ENCODE assay signal across 22 cellular contexts in genomic region chr4:76622717-76623116, GRCh38.
DNase-seq lines count a peak whose midpoint lies in the region; ATAC-seq and TF ChIP-seq lines count a peak whose summit lies in the region.
"Had no signal": no experiment of that assay in that cellular context is flagged by ENCODE, and none has a peak within 500 bp of the region (broad histone marks: within the 10 kb centered on the region; RNA-seq: fewer than 3 reads in every experiment).

No MANE protein-coding gene starts in this region.

- H3K79me2 ChIP-seq in neural progenitor cell (ENCODE audit: low read depth) = no peaks in the 10 kb centered on the region

- no peak for TF ChIP-seq CTCF in 22Rv1 (IDR thresholded peaks at IDR 0.05)
- TF ChIP-seq CTCF in RWPE2 (IDR thresholded peaks at IDR 0.05; ENCODE audit: poor library complexity, severe bottlenecking) = no peak
- no peak for TF ChIP-seq CTCF in esophagus squamous epithelium (IDR thresholded peaks at IDR 0.05)
- TF ChIP-seq CTCF in neural progenitor cell (IDR thresholded peaks at IDR 0.05) = no peak
- TF ChIP-seq CTCF in foreskin keratinocyte (conservative IDR thresholded peaks at IDR 0.05) = no peak

- intact Hi-C loops in esophagus squamous epithelium (cut with DNase I) = no loop called here

- no peaks in the 10 kb centered on the region for H3K27me3 Mint-ChIP-seq in neural progenitor cell (ENCODE audit: insufficient read depth, low read depth)

- DNase-seq in RWPE2 (ENCODE audit: low spot score) (no peak), esophagus squamous epithelium (lab: John Stamatoyannopoulos, UW) (no peak), neural progenitor cell (ENCODE audit: low spot score) (no peak), foreskin keratinocyte (no peak), NCI-H2171 treated with DMSO at 0.1 percent for 48 hours (lab: John Stamatoyannopoulos, UW) (no peak), HPDE6-E6E7 (ENCODE audit: extremely low spot score) (no peak)
- DNase-seq in stimulated activated CD4-positive, alpha-beta T cell treated with anti-CD3 and anti-CD28 coated beads, Interleukin-2, amount 100 ng/mL, for 24 hours = no peak
- DNase-seq: activated effector memory CD4-positive, alpha-beta T cell treated with Interleukin-2 at 50 U/mL for 16 hours; amniotic stem cell; CD4-positive, CD25-positive, alpha-beta regulatory T cell; glutamatergic neuron; NCI-H1436 treated with DMSO at 0.1 percent for 48 hours; NCI-H345; ovary; SHP77; T-helper 2 cell had no signal

- H3K4me3 ChIP-seq in RWPE2 (ENCODE audit: severe bottlenecking) (no peak overlapping the region), esophagus squamous epithelium (no peak overlapping the region), neural progenitor cell (no peak overlapping the region)
- H3K4me3 ChIP-seq: GM12878, ovary, skin epidermis, vagina had no signal

- no peak overlapping the region for H3K4me2 ChIP-seq in neural progenitor cell

- TF ChIP-seq POLR2A in esophagus squamous epithelium (IDR thresholded peaks at IDR 0.05) = no peak

- H3K27ac ChIP-seq in 22Rv1 = peak overlapping the region; percentile 40
- H3K27ac ChIP-seq in RWPE2 (ENCODE audit: poor library complexity, severe bottlenecking) = peak overlapping the region; percentile 73
- H3K27ac ChIP-seq in esophagus squamous epithelium = peak overlapping the region; percentile 11 to 72 (median 59)
- no peak overlapping the region for H3K27ac ChIP-seq in neural progenitor cell
- no peak overlapping the region for H3K27ac ChIP-seq in foreskin keratinocyte
- H3K27ac ChIP-seq: skin epidermis, vagina had no signal

- no peak overlapping the region for H2AFZ ChIP-seq in neural progenitor cell (replicated peaks)

- peak overlapping the region; percentile 2 for H3K27ac Mint-ChIP-seq in neural progenitor cell
- H3K27ac Mint-ChIP-seq: CD4-positive, CD25-positive, alpha-beta regulatory T cell; stimulated activated memory B cell treated with anti-CD40 and anti-IgM and Interleukin-4, amounts not matched to agents 10 μg/mL and 1 μg/mL and 100 μg/mL, for 72 hours had no signal

- H3K9me3 ChIP-seq in RWPE2 (ENCODE audit: severe bottlenecking) = no peaks in the 10 kb centered on the region
- H3K9me3 ChIP-seq in esophagus squamous epithelium = no peaks in the 10 kb centered on the region
- no peaks in the 10 kb centered on the region for H3K9me3 ChIP-seq in neural progenitor cell (ENCODE audit: low read depth)
- H3K9me3 ChIP-seq: ovary, vagina had no signal

- H3K4me3 Mint-ChIP-seq in neural progenitor cell = no peak overlapping the region
- H3K4me3 Mint-ChIP-seq: CD4-positive, CD25-positive, alpha-beta regulatory T cell; stimulated activated memory B cell treated with anti-CD40 and anti-IgM and Interleukin-4, amounts not matched to agents 10 μg/mL and 1 μg/mL and 100 μg/mL, for 72 hours had no signal

- peaks cover 5% of the 10 kb centered on the region for H3K36me3 Mint-ChIP-seq in neural progenitor cell
- H3K36me3 Mint-ChIP-seq: CD4-positive, CD25-positive, alpha-beta regulatory T cell; stimulated activated memory B cell treated with anti-CD40 and anti-IgM and Interleukin-4, amounts not matched to agents 10 μg/mL and 1 μg/mL and 100 μg/mL, for 72 hours had no signal

- peaks cover 5% of the 10 kb centered on the region for H3F3A ChIP-seq in neural progenitor cell (ENCODE audit: low read depth)

- H3K4me1 Mint-ChIP-seq in neural progenitor cell = peaks cover 60% of the 10 kb centered on the region
- H3K4me1 Mint-ChIP-seq: CD4-positive, CD25-positive, alpha-beta regulatory T cell; stimulated activated memory B cell treated with anti-CD40 and anti-IgM and Interleukin-4, amounts not matched to agents 10 μg/mL and 1 μg/mL and 100 μg/mL, for 72 hours had no signal

- no peak for ATAC-seq in RWPE2 (ENCODE audit: low read depth)
- ATAC-seq in foreskin keratinocyte = no peak
- ATAC-seq: activated CD4-positive, CD25-positive, alpha-beta regulatory T cell treated with anti-CD3 and anti-CD28 coated beads, Interleukin-2, amount 50 U/mL, for 24 hours; GM12878; stimulated activated memory B cell treated with anti-CD40 and anti-IgM and Interleukin-4, amounts not matched to agents 10 μg/mL and 1 μg/mL and 100 μg/mL, for 72 hours had no signal

- no peaks in the 10 kb centered on the region for H3K9me3 Mint-ChIP-seq in neural progenitor cell

- H3K4me1 ChIP-seq in RWPE2 (ENCODE audit: insufficient read depth, poor library complexity, severe bottlenecking) (peaks cover 27% of the 10 kb centered on the region), esophagus squamous epithelium (peaks cover 0 to 48% (median 7%) of the 10 kb centered on the region in 3 donors), neural progenitor cell (peaks cover 17% of the 10 kb centered on the region), foreskin keratinocyte (peaks cover 9% of the 10 kb centered on the region)

- H3K36me3 ChIP-seq in RWPE2 (ENCODE audit: low read depth) (no peaks in the 10 kb centered on the region), esophagus squamous epithelium (no peaks in the 10 kb centered on the region), neural progenitor cell (no peaks in the 10 kb centered on the region)
- H3K36me3 ChIP-seq: ovary, vagina had no signal

- H3K27me3 ChIP-seq in RWPE2 (ENCODE audit: insufficient read depth, poor library complexity, severe bottlenecking) (no peaks in the 10 kb centered on the region), esophagus squamous epithelium (no peaks in the 10 kb centered on the region), neural progenitor cell (no peaks in the 10 kb centered on the region), foreskin keratinocyte (no peaks in the 10 kb centered on the region)
- H3K27me3 ChIP-seq: ovary, vagina had no signal

- peaks cover 35% of the 10 kb centered on the region for H4K20me1 ChIP-seq in neural progenitor cell (ENCODE audit: low read depth)

- H3K9ac ChIP-seq in neural progenitor cell = no peak overlapping the region

- WGBS in esophagus squamous epithelium, 2 donors = 57 to 77% methylated on average over 1 of the region's 1 CpG

Comparison
In these comparisons a context has a peak if more than half of its experiments do, and no peak if none do; other contexts are left out.
1. H3K27ac ChIP-seq: peak in 22Rv1 (single experiment), RWPE2 (single experiment) and esophagus squamous epithelium (4 of 4); none in neural progenitor cell (single experiment) and foreskin keratinocyte (single experiment).